In the genomic region with DNA sequence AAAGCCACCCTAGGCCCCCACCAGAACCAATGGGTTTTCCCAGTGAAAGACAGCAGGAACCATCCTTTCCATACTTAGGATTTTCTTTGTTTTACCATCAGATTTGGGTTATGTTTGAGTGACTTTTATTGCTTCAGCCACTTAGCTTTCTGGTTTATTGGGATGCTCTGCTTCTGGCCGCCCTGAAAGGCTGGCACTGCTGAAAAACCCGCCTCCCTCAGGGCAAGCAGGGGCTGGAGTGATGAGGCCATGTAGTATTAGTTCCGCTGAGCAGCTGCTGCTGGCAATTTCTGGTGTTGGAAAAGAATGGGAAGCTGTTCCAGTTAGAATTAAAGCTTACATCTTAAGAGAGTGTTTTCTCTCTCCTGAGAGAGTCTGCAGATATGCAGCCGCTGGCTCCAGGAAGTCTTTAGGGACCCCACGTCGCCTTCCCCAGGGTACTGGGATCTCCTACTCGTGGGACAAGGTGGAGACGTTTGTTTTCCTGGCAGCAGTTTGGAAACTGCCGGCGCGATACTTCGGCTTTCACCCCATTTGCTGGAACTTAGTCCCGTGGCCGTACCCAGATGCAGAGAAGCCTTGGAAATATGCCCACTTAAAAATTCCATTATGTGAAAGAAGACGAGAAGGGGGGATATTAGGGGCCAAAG, we compare ENCODE assay signal across 9 cellular contexts.
DNase-seq lines count a peak whose midpoint lies in the region; ATAC-seq and TF ChIP-seq lines count a peak whose summit lies in the region.
"Had no signal": no experiment of that assay in that cellular context is flagged by ENCODE, and none has a peak within 500 bp of the region (broad histone marks: within the 10 kb centered on the region; RNA-seq: fewer than 3 reads in every experiment).

No MANE protein-coding gene starts in this region.

- no peaks in the 10 kb centered on the region for H3K9me3 Mint-ChIP-seq in WTC11

- intact Hi-C loops in head of caudate nucleus (cut with DNase I) (no loop called here), posterior cingulate gyrus (cut with DNase I) (no loop called here)

- peaks cover 60% of the 10 kb centered on the region for H3K4me1 Mint-ChIP-seq in WTC11

- TF ChIP-seq CTCF in BJ (IDR thresholded peaks at IDR 0.05; ENCODE audit: insufficient read depth, low read depth, low read length) (no peak), WTC11 (IDR thresholded peaks at IDR 0.05) (no peak)

- H3K4me3 Mint-ChIP-seq in WTC11 = no peak overlapping the region

- DNase-seq in BJ (ENCODE audit: low read depth) (no peak), WTC11 (ENCODE audit: low spot score) (no peak), head of caudate nucleus (peak in 39 of 42 donors; percentile 22 to 81 (median 53)), posterior cingulate gyrus (peak in 7 of 10 donors; percentile 28 to 91 (median 33)), cortex of kidney (lab: John Stamatoyannopoulos, UW) (no peak), HK-2 (ENCODE audit: unreplicated experiment) (no peak), CD1c-positive myeloid dendritic cell (ENCODE audit: extremely low spot score) (no peak)
- DNase-seq: RPMI8226 had no signal

- no peaks in the 10 kb centered on the region for H3K27me3 ChIP-seq in BJ (ENCODE audit: control insufficient read depth, insufficient read depth, low read length)

- no peaks in the 10 kb centered on the region for H3K27me3 Mint-ChIP-seq in WTC11 (ENCODE audit: low read depth)

- CTCF ChIA-PET in BJ (lab: Yijun Ruan, JAX) (interaction anchor here (0.8 to 1.1 kb wide), 2 partner anchors 12 to 25 kb away, joined by 3 to 4 read pairs; no protein-coding TSS in a partner anchor), WTC11 (lab: Charles Lee) (no interaction called here)

- peaks cover 7% of the 10 kb centered on the region for H3K36me3 Mint-ChIP-seq in WTC11

- POLR2A ChIA-PET in BJ (lab: Charles Lee) = no interaction called here
- POLR2A ChIA-PET in WTC11 (lab: Charles Lee) = no interaction called here

- no peaks in the 10 kb centered on the region for H3K36me3 ChIP-seq in BJ (ENCODE audit: control insufficient read depth, insufficient read depth, low read length)

- H3K4me3 ChIP-seq in BJ (ENCODE audit: low read depth, low read length) = peak overlapping the region; percentile 27

- ATAC-seq in WTC11 (no peak), HG03159 (IDR thresholded peaks at IDR 0.05; ENCODE audit: unreplicated experiment) (no peak)

- peak overlapping the region; percentile 45; the same call in 1 of the 2 replicates for H3K27ac Mint-ChIP-seq in WTC11

TF ChIP-seq in WTC11, 78 proteins besides CTCF, POLR2A, EP300 and RAD21 (continues in another document):
- TF ChIP-seq, protein P1, sequence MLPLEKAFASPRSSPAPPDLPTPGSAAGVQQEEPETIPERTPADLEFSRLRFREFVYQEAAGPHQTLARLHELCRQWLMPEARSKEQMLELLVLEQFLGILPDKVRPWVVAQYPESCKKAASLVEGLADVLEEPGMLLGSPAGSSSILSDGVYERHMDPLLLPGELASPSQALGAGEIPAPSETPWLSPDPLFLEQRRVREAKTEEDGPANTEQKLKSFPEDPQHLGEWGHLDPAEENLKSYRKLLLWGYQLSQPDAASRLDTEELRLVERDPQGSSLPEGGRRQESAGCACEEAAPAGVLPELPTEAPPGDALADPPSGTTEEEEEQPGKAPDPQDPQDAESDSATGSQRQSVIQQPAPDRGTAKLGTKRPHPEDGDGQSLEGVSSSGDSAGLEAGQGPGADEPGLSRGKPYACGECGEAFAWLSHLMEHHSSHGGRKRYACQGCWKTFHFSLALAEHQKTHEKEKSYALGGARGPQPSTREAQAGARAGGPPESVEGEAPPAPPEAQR (CRISPR knock-in tag; IDR thresholded peaks at IDR 0.05) = no peak
- TF ChIP-seq FOXK1 (CRISPR knock-in tag; IDR thresholded peaks at IDR 0.05) (no peak), MYBL2 (CRISPR knock-in tag; IDR thresholded peaks at IDR 0.05) (no peak), ZNF396 (CRISPR knock-in tag; IDR thresholded peaks at IDR 0.05; ENCODE audit: borderline replicate concordance) (no peak), FOXP1 (CRISPR knock-in tag; IDR thresholded peaks at IDR 0.05; ENCODE audit: borderline replicate concordance) (no peak), TP53 (CRISPR knock-in tag; IDR thresholded peaks at IDR 0.05) (no peak), SMAD3 (CRISPR knock-in tag; IDR thresholded peaks at IDR 0.05; ENCODE audit: borderline replicate concordance) (no peak), JAZF1 (CRISPR knock-in tag; IDR thresholded peaks at IDR 0.05) (no peak), ZBTB21 (CRISPR knock-in tag; IDR thresholded peaks at IDR 0.05; ENCODE audit: borderline replicate concordance) (no peak), ZNF232 (CRISPR knock-in tag; IDR thresholded peaks at IDR 0.05) (no peak)
- TF ChIP-seq, protein P2, sequence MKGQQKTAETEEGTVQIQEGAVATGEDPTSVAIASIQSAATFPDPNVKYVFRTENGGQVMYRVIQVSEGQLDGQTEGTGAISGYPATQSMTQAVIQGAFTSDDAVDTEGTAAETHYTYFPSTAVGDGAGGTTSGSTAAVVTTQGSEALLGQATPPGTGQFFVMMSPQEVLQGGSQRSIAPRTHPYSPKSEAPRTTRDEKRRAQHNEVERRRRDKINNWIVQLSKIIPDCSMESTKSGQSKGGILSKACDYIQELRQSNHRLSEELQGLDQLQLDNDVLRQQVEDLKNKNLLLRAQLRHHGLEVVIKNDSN (CRISPR knock-in tag; IDR thresholded peaks at IDR 0.05) = no peak
- TF ChIP-seq, protein P3, sequence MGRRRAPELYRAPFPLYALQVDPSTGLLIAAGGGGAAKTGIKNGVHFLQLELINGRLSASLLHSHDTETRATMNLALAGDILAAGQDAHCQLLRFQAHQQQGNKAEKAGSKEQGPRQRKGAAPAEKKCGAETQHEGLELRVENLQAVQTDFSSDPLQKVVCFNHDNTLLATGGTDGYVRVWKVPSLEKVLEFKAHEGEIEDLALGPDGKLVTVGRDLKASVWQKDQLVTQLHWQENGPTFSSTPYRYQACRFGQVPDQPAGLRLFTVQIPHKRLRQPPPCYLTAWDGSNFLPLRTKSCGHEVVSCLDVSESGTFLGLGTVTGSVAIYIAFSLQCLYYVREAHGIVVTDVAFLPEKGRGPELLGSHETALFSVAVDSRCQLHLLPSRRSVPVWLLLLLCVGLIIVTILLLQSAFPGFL (CRISPR knock-in tag; IDR thresholded peaks at IDR 0.05; ENCODE audit: borderline replicate concordance) = no peak
- TF ChIP-seq, protein P4, sequence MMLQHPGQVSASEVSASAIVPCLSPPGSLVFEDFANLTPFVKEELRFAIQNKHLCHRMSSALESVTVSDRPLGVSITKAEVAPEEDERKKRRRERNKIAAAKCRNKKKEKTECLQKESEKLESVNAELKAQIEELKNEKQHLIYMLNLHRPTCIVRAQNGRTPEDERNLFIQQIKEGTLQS (CRISPR knock-in tag; conservative IDR thresholded peaks at IDR 0.05) = no peak
- TF ChIP-seq, protein P5, sequence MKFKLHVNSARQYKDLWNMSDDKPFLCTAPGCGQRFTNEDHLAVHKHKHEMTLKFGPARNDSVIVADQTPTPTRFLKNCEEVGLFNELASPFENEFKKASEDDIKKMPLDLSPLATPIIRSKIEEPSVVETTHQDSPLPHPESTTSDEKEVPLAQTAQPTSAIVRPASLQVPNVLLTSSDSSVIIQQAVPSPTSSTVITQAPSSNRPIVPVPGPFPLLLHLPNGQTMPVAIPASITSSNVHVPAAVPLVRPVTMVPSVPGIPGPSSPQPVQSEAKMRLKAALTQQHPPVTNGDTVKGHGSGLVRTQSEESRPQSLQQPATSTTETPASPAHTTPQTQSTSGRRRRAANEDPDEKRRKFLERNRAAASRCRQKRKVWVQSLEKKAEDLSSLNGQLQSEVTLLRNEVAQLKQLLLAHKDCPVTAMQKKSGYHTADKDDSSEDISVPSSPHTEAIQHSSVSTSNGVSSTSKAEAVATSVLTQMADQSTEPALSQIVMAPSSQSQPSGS (CRISPR knock-in tag; IDR thresholded peaks at IDR 0.05; ENCODE audit: borderline replicate concordance, low read depth) = no peak
- TF ChIP-seq, protein P6, sequence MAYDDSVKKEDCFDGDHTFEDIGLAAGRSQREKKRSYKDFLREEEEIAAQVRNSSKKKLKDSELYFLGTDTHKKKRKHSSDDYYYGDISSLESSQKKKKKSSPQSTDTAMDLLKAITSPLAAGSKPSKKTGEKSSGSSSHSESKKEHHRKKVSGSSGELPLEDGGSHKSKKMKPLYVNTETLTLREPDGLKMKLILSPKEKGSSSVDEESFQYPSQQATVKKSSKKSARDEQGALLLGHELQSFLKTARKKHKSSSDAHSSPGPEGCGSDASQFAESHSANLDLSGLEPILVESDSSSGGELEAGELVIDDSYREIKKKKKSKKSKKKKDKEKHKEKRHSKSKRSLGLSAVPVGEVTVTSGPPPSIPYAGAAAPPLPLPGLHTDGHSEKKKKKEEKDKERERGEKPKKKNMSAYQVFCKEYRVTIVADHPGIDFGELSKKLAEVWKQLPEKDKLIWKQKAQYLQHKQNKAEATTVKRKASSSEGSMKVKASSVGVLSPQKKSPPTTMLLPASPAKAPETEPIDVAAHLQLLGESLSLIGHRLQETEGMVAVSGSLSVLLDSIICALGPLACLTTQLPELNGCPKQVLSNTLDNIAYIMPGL (CRISPR knock-in tag; IDR thresholded peaks at IDR 0.05) = no peak
- TF ChIP-seq, protein P7, sequence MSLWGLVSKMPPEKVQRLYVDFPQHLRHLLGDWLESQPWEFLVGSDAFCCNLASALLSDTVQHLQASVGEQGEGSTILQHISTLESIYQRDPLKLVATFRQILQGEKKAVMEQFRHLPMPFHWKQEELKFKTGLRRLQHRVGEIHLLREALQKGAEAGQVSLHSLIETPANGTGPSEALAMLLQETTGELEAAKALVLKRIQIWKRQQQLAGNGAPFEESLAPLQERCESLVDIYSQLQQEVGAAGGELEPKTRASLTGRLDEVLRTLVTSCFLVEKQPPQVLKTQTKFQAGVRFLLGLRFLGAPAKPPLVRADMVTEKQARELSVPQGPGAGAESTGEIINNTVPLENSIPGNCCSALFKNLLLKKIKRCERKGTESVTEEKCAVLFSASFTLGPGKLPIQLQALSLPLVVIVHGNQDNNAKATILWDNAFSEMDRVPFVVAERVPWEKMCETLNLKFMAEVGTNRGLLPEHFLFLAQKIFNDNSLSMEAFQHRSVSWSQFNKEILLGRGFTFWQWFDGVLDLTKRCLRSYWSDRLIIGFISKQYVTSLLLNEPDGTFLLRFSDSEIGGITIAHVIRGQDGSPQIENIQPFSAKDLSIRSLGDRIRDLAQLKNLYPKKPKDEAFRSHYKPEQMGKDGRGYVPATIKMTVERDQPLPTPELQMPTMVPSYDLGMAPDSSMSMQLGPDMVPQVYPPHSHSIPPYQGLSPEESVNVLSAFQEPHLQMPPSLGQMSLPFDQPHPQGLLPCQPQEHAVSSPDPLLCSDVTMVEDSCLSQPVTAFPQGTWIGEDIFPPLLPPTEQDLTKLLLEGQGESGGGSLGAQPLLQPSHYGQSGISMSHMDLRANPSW (CRISPR knock-in tag; conservative IDR thresholded peaks at IDR 0.05; ENCODE audit: low read depth) = no peak

Comparison
In these comparisons a context has a peak if more than half of its experiments do, and no peak if none do; other contexts are left out.
1. DNase-seq: peak in head of caudate nucleus (39 of 42) and posterior cingulate gyrus (7 of 10); none in BJ (single experiment), WTC11 (single experiment), cortex of kidney (single experiment), HK-2 (single experiment) and CD1c-positive myeloid dendritic cell (single experiment).